8 cellular contexts compared by ENCODE assay signal in the genomic region with DNA sequence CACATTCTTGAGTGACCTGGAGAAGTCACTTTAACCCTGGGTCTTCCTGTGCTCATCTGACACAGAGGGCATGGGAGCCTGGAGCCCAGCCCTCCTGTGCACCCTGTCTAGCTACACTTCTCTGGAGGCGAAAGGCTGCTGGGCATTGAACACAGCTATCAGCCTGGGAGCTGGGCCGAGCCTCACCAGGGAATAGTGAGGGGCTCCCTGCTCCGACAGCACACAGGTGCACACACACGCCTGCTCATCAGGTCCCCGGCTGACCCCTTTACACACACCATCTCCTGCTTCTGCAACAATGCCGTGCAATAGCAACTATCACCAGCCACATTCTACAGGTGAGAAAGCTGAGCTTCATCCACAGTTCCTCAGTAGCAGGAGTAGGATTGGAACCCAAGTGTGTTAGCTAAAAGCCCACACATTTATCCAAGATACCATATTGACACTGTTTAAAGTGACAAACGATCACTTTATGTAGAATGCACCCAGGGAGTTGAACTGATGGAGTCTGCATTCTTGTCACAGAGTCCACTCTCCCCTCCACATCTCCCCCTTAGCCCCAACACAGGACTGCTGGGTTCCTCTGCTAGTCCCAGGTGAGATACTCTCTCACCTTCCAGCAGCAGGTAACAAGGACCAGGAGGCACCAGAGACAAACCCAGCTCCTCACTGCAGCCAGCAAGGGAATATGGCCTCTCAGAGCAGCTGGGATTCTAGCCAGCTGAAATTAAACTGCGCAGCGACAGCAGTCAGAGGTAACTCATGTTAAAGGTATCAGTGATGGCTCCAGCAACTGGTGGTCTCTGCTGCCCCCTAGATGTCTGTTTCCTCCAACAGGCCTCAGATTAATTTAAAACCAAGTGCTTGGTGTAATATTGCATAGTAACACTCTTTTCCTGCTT. TPM values are rescaled to one million over a fixed set of nuclear protein-coding genes. Genes with fewer than 3 reads are reported as not detected.
A peak's percentile ranks its signal among the peaks of the same experiment; 100 is the strongest.
DNase-seq lines count a peak whose midpoint lies in the region; ATAC-seq and TF ChIP-seq lines count a peak whose summit lies in the region.

No MANE protein-coding gene starts in this region.

- no peaks in the 10 kb centered on the region for H3K36me3 Mint-ChIP-seq in activated CD4-positive, alpha-beta memory T cell treated with anti-CD3 and anti-CD28 coated beads, Interleukin-2, amount 10 ng/mL, durations not matched to agents 7 days and 5 days (ENCODE audit: low read depth)
- H3K36me3 Mint-ChIP-seq in endothelial cell (ENCODE audit: low read depth, unreplicated experiment) (no peaks in the 10 kb centered on the region), nephron (ENCODE audit: low read depth) (no peaks in the 10 kb centered on the region)

- H3K4me1 ChIP-seq in tibial nerve: no peaks in the 10 kb centered on the region

- no peaks in the 10 kb centered on the region for H3K9me3 ChIP-seq in tibial nerve

- no peak overlapping the region for H3K4me3 Mint-ChIP-seq in activated CD4-positive, alpha-beta memory T cell treated with anti-CD3 and anti-CD28 coated beads, Interleukin-2, amount 10 ng/mL, durations not matched to agents 7 days and 5 days
- no peak overlapping the region for H3K4me3 Mint-ChIP-seq in endothelial cell (ENCODE audit: unreplicated experiment)
- H3K4me3 Mint-ChIP-seq in nephron: no peak overlapping the region

- no peak overlapping the region for H3K27ac Mint-ChIP-seq in activated CD4-positive, alpha-beta memory T cell treated with anti-CD3 and anti-CD28 coated beads, Interleukin-2, amount 10 ng/mL, durations not matched to agents 7 days and 5 days
- H3K27ac Mint-ChIP-seq in endothelial cell (ENCODE audit: unreplicated experiment) (no peak overlapping the region), nephron (no peak overlapping the region)

- WGBS in tibial nerve, 2 donors: 60 to 70% methylated on average over 9 of the region's 9 CpGs

- ATAC-seq in GM19452 (IDR thresholded peaks at IDR 0.05; ENCODE audit: unreplicated experiment): no peak

- DNase-seq in CD1c-positive myeloid dendritic cell (ENCODE audit: extremely low spot score): peak; percentile 50
- DNase-seq in HCEC 1CT: peak; percentile 39
- peak; percentile 49 to 73 for DNase-seq in NCI-H446 (lab: John Stamatoyannopoulos, UW)
- peak; percentile 48 for DNase-seq in activated CD4-positive, alpha-beta memory T cell treated with anti-CD3 and anti-CD28 coated beads, Interleukin-2, amount 10 ng/mL, durations not matched to agents 7 days and 5 days
- DNase-seq in endothelial cell (ENCODE audit: low spot score): peak; percentile 73
- peak in 1 of 2 donors; percentile 60 for DNase-seq in tibial nerve (ENCODE audit: low spot score in 2 of 2)

- POLR2A ChIA-PET in activated CD4-positive, alpha-beta memory T cell treated with anti-CD3 and anti-CD28 coated beads, Interleukin-2, amount 10 ng/mL, durations not matched to agents 7 days and 5 days (lab: Charles Lee): no interaction called here

- H3K27me3 ChIP-seq in tibial nerve: peaks cover 0 to 3% of the 10 kb centered on the region in 2 donors

- peaks cover 25% of the 10 kb centered on the region for H3K27me3 Mint-ChIP-seq in activated CD4-positive, alpha-beta memory T cell treated with anti-CD3 and anti-CD28 coated beads, Interleukin-2, amount 10 ng/mL, durations not matched to agents 7 days and 5 days
- H3K27me3 Mint-ChIP-seq in endothelial cell (ENCODE audit: unreplicated experiment) (peaks cover 1% of the 10 kb centered on the region), nephron (ENCODE audit: low read depth) (peaks cover 42% of the 10 kb centered on the region)

- H3K9me3 Mint-ChIP-seq in activated CD4-positive, alpha-beta memory T cell treated with anti-CD3 and anti-CD28 coated beads, Interleukin-2, amount 10 ng/mL, durations not matched to agents 7 days and 5 days: no peaks in the 10 kb centered on the region
- H3K9me3 Mint-ChIP-seq in endothelial cell (ENCODE audit: unreplicated experiment) (no peaks in the 10 kb centered on the region), nephron (no peaks in the 10 kb centered on the region)

- CTCF ChIA-PET in activated CD4-positive, alpha-beta memory T cell treated with anti-CD3 and anti-CD28 coated beads, Interleukin-2, amount 10 ng/mL, durations not matched to agents 7 days and 5 days (lab: Charles Lee): interaction anchor here (0.7 to 2.2 kb wide), 7 partner anchors 9 to 557 kb away, joined by 3 to 20 read pairs (median 4); a partner anchor contains a TSS

- no peak overlapping the region for H3K27ac ChIP-seq in tibial nerve

- TF ChIP-seq POLR2A in tibial nerve (IDR thresholded peaks at IDR 0.05): no peak

- TF ChIP-seq CTCF in endothelial cell (IDR thresholded peaks at IDR 0.05; ENCODE audit: unreplicated experiment): peak; percentile 70
- peak; percentile 78 to 92 (median 86) for TF ChIP-seq CTCF in nephron (IDR thresholded peaks at IDR 0.05; ENCODE audit: unreplicated experiment in 3 of 3)
- TF ChIP-seq CTCF in tibial nerve (IDR thresholded peaks at IDR 0.05): peak; percentile 19 to 45 (median 34)

- TF ChIP-seq EP300 in tibial nerve (IDR thresholded peaks at IDR 0.05): no peak

- peaks cover under 1% of the 10 kb centered on the region for H3K4me1 Mint-ChIP-seq in activated CD4-positive, alpha-beta memory T cell treated with anti-CD3 and anti-CD28 coated beads, Interleukin-2, amount 10 ng/mL, durations not matched to agents 7 days and 5 days
- peaks cover 4% of the 10 kb centered on the region for H3K4me1 Mint-ChIP-seq in endothelial cell (ENCODE audit: unreplicated experiment)
- no peaks in the 10 kb centered on the region for H3K4me1 Mint-ChIP-seq in nephron

- H3K36me3 ChIP-seq in tibial nerve: no peaks in the 10 kb centered on the region

- H3K4me3 ChIP-seq in tibial nerve: no peak overlapping the region

RNA-seq across cellular contexts. Expression of a gene that starts 18.3 kb away (rescaled TPM):
- under 1 TPM in 1 of 2 experiments, not detected in 1; 0.13 TPM for total RNA-seq in activated CD4-positive, alpha-beta memory T cell treated with anti-CD3 and anti-CD28 coated beads, Interleukin-2, amount 10 ng/mL, durations not matched to agents 7 days and 5 days
- total RNA-seq in endothelial cell (ENCODE audit: unreplicated experiment) (0.13 TPM), tibial nerve (not detected)

RNA-seq across cellular contexts. Expression of a gene that starts 28.5 kb away (rescaled TPM):
- total RNA-seq in activated CD4-positive, alpha-beta memory T cell treated with anti-CD3 and anti-CD28 coated beads, Interleukin-2, amount 10 ng/mL, durations not matched to agents 7 days and 5 days: 100 to 1,000 TPM; 263 TPM
- total RNA-seq in endothelial cell (ENCODE audit: unreplicated experiment) (184 TPM), tibial nerve (100 to 1,000 TPM; 160 to 207 (median 177) TPM)

Comparison
In these comparisons a context has a peak if more than half of its experiments do, and no peak if none do; other contexts are left out.
1. CTCF ChIP-seq: peak in every context shown above with its lines; median percentile 86 in nephron; 70 in endothelial cell; 34 in tibial nerve.